Comparison of ENCODE assay signal across 21 cellular contexts in genomic region chr4:180296036-180296599, GRCh38.
"Had no signal": no experiment of that assay in that cellular context is flagged by ENCODE, and none has a peak within 500 bp of the region (broad histone marks: within the 10 kb centered on the region; RNA-seq: fewer than 3 reads in every experiment).

No MANE protein-coding gene starts in this region.

- H3K36me3 ChIP-seq: adrenal gland, breast epithelium, colonic mucosa, heart right ventricle, right lobe of liver, tibial artery had no signal

- H3K27ac ChIP-seq: adrenal gland, breast epithelium, colonic mucosa, dorsolateral prefrontal cortex, heart right ventricle, right lobe of liver, skin epidermis, tibial artery had no signal

- H3K9me3 Mint-ChIP-seq: nephron had no signal

- ATAC-seq: activated CD8-positive, alpha-beta T cell treated with anti-CD3 and anti-CD28 coated beads for 36 hours; effector memory CD8-positive, alpha-beta T cell; heart right ventricle; left cardiac atrium; right lobe of liver; stimulated activated naive CD8-positive, alpha-beta T cell treated with anti-CD3 and anti-CD28 coated beads, Interleukin-15, amount 100 ng/mL, for 72 hours; T-helper 17 cell had no signal

- DNase-seq: activated CD4-positive, alpha-beta T cell treated with anti-CD3 and anti-CD28 coated beads for 48 hours; activated CD8-positive, alpha-beta T cell treated with anti-CD3 and anti-CD28 coated beads for 36 hours; activated gamma-delta T cell treated with Interleukin-2 at 50 U/mL for 16 hours; activated T-cell treated with anti-CD3 and anti-CD28 coated beads, Interleukin-2, amount 50 U/mL, for 1 hour; adrenal gland; colonic mucosa; dorsolateral prefrontal cortex; effector memory CD8-positive, alpha-beta T cell; heart right ventricle; islet precursor cell; left cardiac atrium; occipital lobe; right lobe of liver; stimulated activated CD4-positive, alpha-beta T cell treated with anti-CD3 and anti-CD28 coated beads, Interleukin-1b, Interleukin-23, amount 100 ng/mL, for 48 hours; stimulated activated naive CD8-positive, alpha-beta T cell treated with anti-CD3 and anti-CD28 coated beads, Interleukin-15, amount 100 ng/mL, for 72 hours; T-helper 17 cell; tibial artery had no signal

- H3K4me3 ChIP-seq: adrenal gland, breast epithelium, colonic mucosa, dorsolateral prefrontal cortex, heart right ventricle, right lobe of liver, skin epidermis, tibial artery had no signal

- H3K36me3 Mint-ChIP-seq: activated naive CD8-positive, alpha-beta T cell had no signal

- H3K9me3 ChIP-seq: adrenal gland, breast epithelium, colonic mucosa, right lobe of liver, tibial artery had no signal

- H3K27ac Mint-ChIP-seq: activated CD8-positive, alpha-beta T cell treated with anti-CD3 and anti-CD28 coated beads for 36 hours; activated naive CD8-positive, alpha-beta T cell; effector memory CD8-positive, alpha-beta T cell; stimulated activated naive CD8-positive, alpha-beta T cell treated with anti-CD3 and anti-CD28 coated beads, Interleukin-15, amount 100 ng/mL, for 72 hours; T-helper 17 cell had no signal

- H3K4me3 Mint-ChIP-seq: activated CD8-positive, alpha-beta T cell treated with anti-CD3 and anti-CD28 coated beads for 36 hours; activated naive CD8-positive, alpha-beta T cell; effector memory CD8-positive, alpha-beta T cell; nephron; stimulated activated naive CD8-positive, alpha-beta T cell treated with anti-CD3 and anti-CD28 coated beads, Interleukin-15, amount 100 ng/mL, for 72 hours; T-helper 17 cell had no signal

- H3K27me3 Mint-ChIP-seq: activated CD8-positive, alpha-beta T cell treated with anti-CD3 and anti-CD28 coated beads for 36 hours; activated naive CD8-positive, alpha-beta T cell; effector memory CD8-positive, alpha-beta T cell; stimulated activated naive CD8-positive, alpha-beta T cell treated with anti-CD3 and anti-CD28 coated beads, Interleukin-15, amount 100 ng/mL, for 72 hours; T-helper 17 cell had no signal

- H3K4me1 ChIP-seq: adrenal gland, breast epithelium, colonic mucosa, heart right ventricle, right lobe of liver, tibial artery had no signal

- H3K4me1 Mint-ChIP-seq: nephron; stimulated activated naive CD8-positive, alpha-beta T cell treated with anti-CD3 and anti-CD28 coated beads, Interleukin-15, amount 100 ng/mL, for 72 hours; T-helper 17 cell had no signal

- H3K27me3 ChIP-seq: adrenal gland, breast epithelium, colonic mucosa, dorsolateral prefrontal cortex, heart right ventricle, right lobe of liver, tibial artery had no signal
